Comparison of ENCODE assay signal across 15 cellular contexts in genomic region chr5:167767775-167768174, GRCh38.
DNase-seq lines count a peak whose midpoint lies in the region; ATAC-seq and TF ChIP-seq lines count a peak whose summit lies in the region.
"Had no signal": no experiment of that assay in that cellular context is flagged by ENCODE, and none has a peak within 500 bp of the region (broad histone marks: within the 10 kb centered on the region; RNA-seq: fewer than 3 reads in every experiment).

No MANE protein-coding gene starts in this region.

- H3K36me3 ChIP-seq in IMR-90 (ENCODE audit: control insufficient read depth, insufficient read depth, low read length): no peaks in the 10 kb centered on the region
- no peaks in the 10 kb centered on the region for H3K36me3 ChIP-seq in neural progenitor cell

- H3K36me3 Mint-ChIP-seq in activated naive CD8-positive, alpha-beta T cell treated with anti-CD3 and anti-CD28 coated beads for 36 hours: no peaks in the 10 kb centered on the region
- H3K36me3 Mint-ChIP-seq in neural progenitor cell: peaks cover 11% of the 10 kb centered on the region
- H3K36me3 Mint-ChIP-seq: CD4-positive, CD25-positive, alpha-beta regulatory T cell; IgD-negative memory B cell had no signal

- H3K4me3 Mint-ChIP-seq in activated naive CD8-positive, alpha-beta T cell treated with anti-CD3 and anti-CD28 coated beads for 36 hours: no peak overlapping the region
- no peak overlapping the region for H3K4me3 Mint-ChIP-seq in neural progenitor cell
- H3K4me3 Mint-ChIP-seq: CD4-positive, CD25-positive, alpha-beta regulatory T cell; IgD-negative memory B cell had no signal

- H3K4me1 Mint-ChIP-seq in activated naive CD8-positive, alpha-beta T cell treated with anti-CD3 and anti-CD28 coated beads for 36 hours: no peaks in the 10 kb centered on the region
- H3K4me1 Mint-ChIP-seq in neural progenitor cell: peaks cover 30% of the 10 kb centered on the region
- H3K4me1 Mint-ChIP-seq: CD4-positive, CD25-positive, alpha-beta regulatory T cell; IgD-negative memory B cell had no signal

- H2AK9ac ChIP-seq in IMR-90 (replicated peaks; ENCODE audit: low read depth, low read length, poor library complexity): no peak overlapping the region

- no peak overlapping the region for H3K4me3 ChIP-seq in IMR-90 (ENCODE audit: insufficient read depth, low read depth, low read length)
- H3K4me3 ChIP-seq in fibroblast of villous mesenchyme (ENCODE audit: low read depth, low read length): no peak overlapping the region
- no peak overlapping the region for H3K4me3 ChIP-seq in neural progenitor cell
- H3K4me3 ChIP-seq: BLaER1 had no signal

- no peak overlapping the region for H2BK20ac ChIP-seq in IMR-90 (ENCODE audit: low read depth, low read length)

- no peak overlapping the region for H3K27ac ChIP-seq in IMR-90 (ENCODE audit: insufficient read depth, low read length)
- no peak overlapping the region for H3K27ac ChIP-seq in neural progenitor cell
- H3K27ac ChIP-seq: BLaER1 had no signal

- no TSS peak for BruUV-seq in IMR-90 (replicated peaks; lab: Mats Ljungman, UMichigan)

- H2AFZ ChIP-seq in IMR-90 (replicated peaks; ENCODE audit: low read length, poor library complexity) (no peak overlapping the region), neural progenitor cell (replicated peaks) (no peak overlapping the region)

- dilution Hi-C loops in IMR-90 (cut with HindIII; ENCODE audit: low sequenced_read_pairs, unreplicated experiment): no loop called here

- no peak overlapping the region for H2AK5ac ChIP-seq in IMR-90 (ENCODE audit: low read depth, low read length)

- in situ Hi-C loops in IMR-90 (cut with MboI; ENCODE audit: low sequenced_read_pairs): no loop called here

- no peaks in the 10 kb centered on the region for H3K79me2 ChIP-seq in neural progenitor cell (ENCODE audit: low read depth)

- TF ChIP-seq CTCF in IMR-90 (conservative IDR thresholded peaks at IDR 0.05; ENCODE audit: low read depth, low read length) (no peak), fibroblast of villous mesenchyme (IDR thresholded peaks at IDR 0.05; ENCODE audit: insufficient read depth, low read depth, low read length) (no peak), neural progenitor cell (IDR thresholded peaks at IDR 0.05) (no peak)

- no peak overlapping the region for H4K5ac ChIP-seq in IMR-90 (ENCODE audit: low read depth, low read length)

- H3K9me1 ChIP-seq in IMR-90 (ENCODE audit: insufficient read depth, low read length): 0 out of 2 replicates have a peak, but pooled peaks cover 4% of the 10 kb centered on the region

- no peak for TF ChIP-seq RAD21 in IMR-90 (IDR thresholded peaks at IDR 0.05; ENCODE audit: low read length)

- no peak overlapping the region for H3K27ac Mint-ChIP-seq in activated naive CD8-positive, alpha-beta T cell treated with anti-CD3 and anti-CD28 coated beads for 36 hours
- no peak overlapping the region for H3K27ac Mint-ChIP-seq in neural progenitor cell
- H3K27ac Mint-ChIP-seq: CD4-positive, CD25-positive, alpha-beta regulatory T cell; IgD-negative memory B cell had no signal

- H3K18ac ChIP-seq in IMR-90 (ENCODE audit: low read depth, low read length): no peak overlapping the region; the same call in 1 of the 2 replicates

- no peak overlapping the region for H4K8ac ChIP-seq in IMR-90 (ENCODE audit: low read depth in 2 of 2, low read length in 2 of 2)

- no peak overlapping the region for H3K14ac ChIP-seq in IMR-90 (replicated peaks; ENCODE audit: low read depth, low read length)

- H3K4ac ChIP-seq in IMR-90 (ENCODE audit: low read depth, low read length): no peak overlapping the region

- H4K91ac ChIP-seq in IMR-90 (ENCODE audit: insufficient read depth, low read depth, low read length): no peak overlapping the region

- no peak for TF ChIP-seq POLR2A in IMR-90 (IDR thresholded peaks at IDR 0.05; ENCODE audit: low read depth, low read length)

- H3K56ac ChIP-seq in IMR-90 (ENCODE audit: extremely low read depth, insufficient read depth, low read length): no peak overlapping the region

- H3K27me3 ChIP-seq in IMR-90 (ENCODE audit: control insufficient read depth, insufficient read depth, low read length) (no peaks in the 10 kb centered on the region; the same call in 1 of the 2 replicates), neural progenitor cell (no peaks in the 10 kb centered on the region)
- H3K27me3 ChIP-seq: BLaER1 had no signal

- H3K79me1 ChIP-seq in IMR-90 (ENCODE audit: low read depth in 1 of 2, low read length in 2 of 2): no peaks in the 10 kb centered on the region

- POLR2A ChIA-PET in IMR-90 (lab: Charles Lee; ENCODE audit: unreplicated experiment): no interaction called here

- WGBS in IMR-90 (ENCODE audit: extremely low coverage in 2 of 2, insufficient read length in 1 of 2), 2 experiments: no CpG with 5 or more reads among the region's 4 CpGs

- H3K27me3 Mint-ChIP-seq in activated naive CD8-positive, alpha-beta T cell treated with anti-CD3 and anti-CD28 coated beads for 36 hours: peaks cover 4% of the 10 kb centered on the region
- H3K27me3 Mint-ChIP-seq in neural progenitor cell (ENCODE audit: insufficient read depth, low read depth): no peaks in the 10 kb centered on the region
- H3K27me3 Mint-ChIP-seq: CD4-positive, CD25-positive, alpha-beta regulatory T cell; IgD-negative memory B cell had no signal

- CTCF ChIA-PET in IMR-90 (lab: Yijun Ruan, JAX): no interaction called here

- no peak overlapping the region for H2BK5ac ChIP-seq in IMR-90 (ENCODE audit: low read depth, low read length, poor library complexity, severe bottlenecking)

- H3K9me3 ChIP-seq in IMR-90 (ENCODE audit: control insufficient read depth, insufficient read depth, low read length) (no peaks in the 10 kb centered on the region), neural progenitor cell (ENCODE audit: low read depth) (no peaks in the 10 kb centered on the region)
- H3K9me3 ChIP-seq: BLaER1 had no signal

- H3K9ac ChIP-seq in IMR-90 (ENCODE audit: low read depth, low read length): no peak overlapping the region
- H3K9ac ChIP-seq in neural progenitor cell: no peak overlapping the region
- H3K9ac ChIP-seq: BLaER1 had no signal

- H4K20me1 ChIP-seq in IMR-90 (ENCODE audit: insufficient read depth, low read length): no peaks in the 10 kb centered on the region
- H4K20me1 ChIP-seq in neural progenitor cell (ENCODE audit: low read depth): no peaks in the 10 kb centered on the region

- ATAC-seq in IMR-90 (ENCODE audit: low read depth) (no peak), HG02973 (IDR thresholded peaks at IDR 0.05; ENCODE audit: unreplicated experiment) (no peak)

- peak overlapping the region; percentile 75; the same call in 2 of the 3 replicates for H2BK15ac ChIP-seq in IMR-90 (ENCODE audit: low read depth, low read length)

- H3K23ac ChIP-seq in IMR-90 (ENCODE audit: low read depth, low read length): no peak overlapping the region

- H3K4me2 ChIP-seq in IMR-90 (ENCODE audit: low read depth, low read length): no peak overlapping the region
- no peak overlapping the region for H3K4me2 ChIP-seq in neural progenitor cell
- H3K4me2 ChIP-seq: BLaER1 had no signal

- no peaks in the 10 kb centered on the region for H3K9me3 Mint-ChIP-seq in activated naive CD8-positive, alpha-beta T cell treated with anti-CD3 and anti-CD28 coated beads for 36 hours
- peaks cover 10% of the 10 kb centered on the region for H3K9me3 Mint-ChIP-seq in neural progenitor cell

- intact Hi-C loops in IMR-90 (cut with micrococcal nuclease): no loop called here

- no peaks in the 10 kb centered on the region for H3F3A ChIP-seq in neural progenitor cell (ENCODE audit: low read depth)

- H3K4me1 ChIP-seq in IMR-90 (ENCODE audit: control insufficient read depth, insufficient read depth, low read length) (no peaks in the 10 kb centered on the region), neural progenitor cell (no peaks in the 10 kb centered on the region)
- H3K4me1 ChIP-seq: BLaER1 had no signal

- DNase-seq in AG08395 (ENCODE audit: low spot score) (peak; percentile 37), GM04503 (ENCODE audit: low read depth) (peak; percentile 51), IMR-90 (peak; percentile 25), fibroblast of villous mesenchyme (ENCODE audit: low read depth) (peak; percentile 35), neural progenitor cell (ENCODE audit: low spot score) (no peak)
- DNase-seq in activated naive CD8-positive, alpha-beta T cell treated with anti-CD3 and anti-CD28 coated beads for 36 hours: no peak
- DNase-seq: AML-193; Calu3; CD4-positive, CD25-positive, alpha-beta regulatory T cell; DMS 273 treated with DMSO at 0.1 percent for 48 hours; HCEC 1CT; KG1 had no signal

- no peak overlapping the region for H2BK120ac ChIP-seq in IMR-90 (ENCODE audit: low read depth, low read length)

TF ChIP-seq in IMR-90, 13 proteins besides CTCF, POLR2A, EP300 and RAD21 (continues in another document):
- TF ChIP-seq FOS (IDR thresholded peaks at IDR 0.05; ENCODE audit: low read depth, low read length) (no peak), RFX5 (IDR thresholded peaks at IDR 0.05; ENCODE audit: low read depth, low read length) (no peak), CHD1 (IDR thresholded peaks at IDR 0.05; ENCODE audit: low read depth, low read length) (no peak), BHLHE40 (IDR thresholded peaks at IDR 0.05; ENCODE audit: low read depth, low read length) (no peak), SMC3 (IDR thresholded peaks at IDR 0.05; ENCODE audit: low read depth, low read length) (no peak), CEBPB (IDR thresholded peaks at IDR 0.05; ENCODE audit: low read depth, low read length) (no peak), MAFK (IDR thresholded peaks at IDR 0.05; ENCODE audit: low read depth, low read length) (no peak), RCOR1 (IDR thresholded peaks at IDR 0.05; ENCODE audit: insufficient replicate concordance, low read length) (no peak), MAZ (IDR thresholded peaks at IDR 0.05; ENCODE audit: borderline replicate concordance, low read depth, low read length) (no peak), MXI1 (IDR thresholded peaks at IDR 0.05; ENCODE audit: borderline replicate concordance, low read depth, low read length) (no peak), NFE2L2 (IDR thresholded peaks at IDR 0.05; ENCODE audit: low read depth, low read length) (no peak), USF2 (IDR thresholded peaks at IDR 0.05; ENCODE audit: low read depth, low read length) (no peak)

Comparison
In these comparisons a context has a peak if more than half of its experiments do, and no peak if none do; other contexts are left out.
1. DNase-seq: peak in AG08395 (single experiment), GM04503 (single experiment), IMR-90 (single experiment) and fibroblast of villous mesenchyme (single experiment); none in activated naive CD8-positive, alpha-beta T cell treated with anti-CD3 and anti-CD28 coated beads for 36 hours (single experiment) and neural progenitor cell (single experiment).